In the genomic region with DNA sequence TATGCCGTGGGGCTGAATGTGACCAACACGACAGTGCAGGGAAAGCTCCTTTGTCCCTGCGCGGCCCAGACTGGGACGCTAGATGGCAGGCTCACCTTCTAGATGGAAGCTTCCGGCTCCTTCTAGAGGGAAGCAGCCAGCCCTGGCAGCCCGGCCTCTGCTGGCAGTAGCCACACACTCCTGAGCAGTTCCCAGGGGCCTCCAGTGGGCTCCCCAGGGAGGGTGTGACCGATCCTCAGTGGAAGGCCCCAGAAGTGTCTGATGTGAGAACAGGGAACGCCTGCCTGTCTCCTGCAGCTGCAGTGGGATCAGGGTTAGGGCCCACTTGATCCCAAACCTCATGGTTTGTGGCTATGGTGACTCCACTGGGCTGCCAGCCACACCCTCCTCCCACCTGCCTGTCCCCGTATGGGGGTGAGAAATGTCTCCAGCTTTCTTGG, we compare ENCODE assay signal across 1 cellular context.
A peak's percentile ranks its signal among the peaks of the same experiment; 100 is the strongest.
TF ChIP-seq lines count a peak whose summit lies in the region.

No MANE protein-coding gene starts in this region.

TF ChIP-seq in HepG2, 621 proteins besides CTCF, POLR2A, EP300 and RAD21 (continued from another document and continues in another):
- TF ChIP-seq, protein P1, sequence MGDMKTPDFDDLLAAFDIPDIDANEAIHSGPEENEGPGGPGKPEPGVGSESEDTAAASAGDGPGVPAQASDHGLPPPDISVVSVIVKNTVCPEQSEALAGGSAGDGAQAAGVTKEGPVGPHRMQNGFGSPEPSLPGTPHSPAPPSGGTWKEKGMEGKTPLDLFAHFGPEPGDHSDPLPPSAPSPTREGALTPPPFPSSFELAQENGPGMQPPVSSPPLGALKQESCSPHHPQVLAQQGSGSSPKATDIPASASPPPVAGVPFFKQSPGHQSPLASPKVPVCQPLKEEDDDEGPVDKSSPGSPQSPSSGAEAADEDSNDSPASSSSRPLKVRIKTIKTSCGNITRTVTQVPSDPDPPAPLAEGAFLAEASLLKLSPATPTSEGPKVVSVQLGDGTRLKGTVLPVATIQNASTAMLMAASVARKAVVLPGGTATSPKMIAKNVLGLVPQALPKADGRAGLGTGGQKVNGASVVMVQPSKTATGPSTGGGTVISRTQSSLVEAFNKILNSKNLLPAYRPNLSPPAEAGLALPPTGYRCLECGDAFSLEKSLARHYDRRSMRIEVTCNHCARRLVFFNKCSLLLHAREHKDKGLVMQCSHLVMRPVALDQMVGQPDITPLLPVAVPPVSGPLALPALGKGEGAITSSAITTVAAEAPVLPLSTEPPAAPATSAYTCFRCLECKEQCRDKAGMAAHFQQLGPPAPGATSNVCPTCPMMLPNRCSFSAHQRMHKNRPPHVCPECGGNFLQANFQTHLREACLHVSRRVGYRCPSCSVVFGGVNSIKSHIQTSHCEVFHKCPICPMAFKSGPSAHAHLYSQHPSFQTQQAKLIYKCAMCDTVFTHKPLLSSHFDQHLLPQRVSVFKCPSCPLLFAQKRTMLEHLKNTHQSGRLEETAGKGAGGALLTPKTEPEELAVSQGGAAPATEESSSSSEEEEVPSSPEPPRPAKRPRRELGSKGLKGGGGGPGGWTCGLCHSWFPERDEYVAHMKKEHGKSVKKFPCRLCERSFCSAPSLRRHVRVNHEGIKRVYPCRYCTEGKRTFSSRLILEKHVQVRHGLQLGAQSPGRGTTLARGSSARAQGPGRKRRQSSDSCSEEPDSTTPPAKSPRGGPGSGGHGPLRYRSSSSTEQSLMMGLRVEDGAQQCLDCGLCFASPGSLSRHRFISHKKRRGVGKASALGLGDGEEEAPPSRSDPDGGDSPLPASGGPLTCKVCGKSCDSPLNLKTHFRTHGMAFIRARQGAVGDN (CRISPR knock-in tag; IDR thresholded peaks at IDR 0.05): peak; percentile 78
- no peak for TF ChIP-seq ZNF460 (CRISPR knock-in tag; IDR thresholded peaks at IDR 0.05; ENCODE audit: borderline replicate concordance)
- peak; percentile 93; the same call in 1 of the 2 replicates for TF ChIP-seq ZNF124 (CRISPR knock-in tag; IDR thresholded peaks at IDR 0.05)
- TF ChIP-seq, protein P2, sequence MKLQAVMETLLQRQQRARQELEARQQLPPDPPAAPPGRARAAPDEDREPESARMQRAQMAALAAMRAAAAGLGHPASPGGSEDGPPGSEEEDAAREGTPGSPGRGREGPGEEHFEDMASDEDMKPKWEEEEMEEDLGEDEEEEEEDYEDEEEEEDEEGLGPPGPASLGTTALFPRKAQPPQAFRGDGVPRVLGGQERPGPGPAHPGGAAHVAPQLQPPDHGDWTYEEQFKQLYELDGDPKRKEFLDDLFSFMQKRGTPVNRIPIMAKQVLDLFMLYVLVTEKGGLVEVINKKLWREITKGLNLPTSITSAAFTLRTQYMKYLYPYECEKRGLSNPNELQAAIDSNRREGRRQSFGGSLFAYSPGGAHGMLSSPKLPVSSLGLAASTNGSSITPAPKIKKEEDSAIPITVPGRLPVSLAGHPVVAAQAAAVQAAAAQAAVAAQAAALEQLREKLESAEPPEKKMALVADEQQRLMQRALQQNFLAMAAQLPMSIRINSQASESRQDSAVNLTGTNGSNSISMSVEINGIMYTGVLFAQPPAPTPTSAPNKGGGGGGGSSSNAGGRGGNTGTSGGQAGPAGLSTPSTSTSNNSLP (IDR thresholded peaks at IDR 0.05; ENCODE audit: low read depth, low read length): peak; percentile 50; the same call in 1 of the 2 replicates
- TF ChIP-seq GABPA (IDR thresholded peaks at IDR 0.05; ENCODE audit: low read depth, low read length): no peak
- TF ChIP-seq GABPA (CRISPR knock-in tag; IDR thresholded peaks at IDR 0.05; ENCODE audit: low read depth): peak; percentile 53; the same call in 1 of the 2 replicates
- TF ChIP-seq ZNF547 (CRISPR knock-in tag; IDR thresholded peaks at IDR 0.05): peak; percentile 78
- no peak for TF ChIP-seq FOXM1 (CRISPR knock-in tag; IDR thresholded peaks at IDR 0.05)
- peak; percentile 66 for TF ChIP-seq KMT2A (CRISPR knock-in tag; IDR thresholded peaks at IDR 0.05)
- no peak for TF ChIP-seq ZNF572 (CRISPR knock-in tag; IDR thresholded peaks at IDR 0.05)
- TF ChIP-seq, protein P3, sequence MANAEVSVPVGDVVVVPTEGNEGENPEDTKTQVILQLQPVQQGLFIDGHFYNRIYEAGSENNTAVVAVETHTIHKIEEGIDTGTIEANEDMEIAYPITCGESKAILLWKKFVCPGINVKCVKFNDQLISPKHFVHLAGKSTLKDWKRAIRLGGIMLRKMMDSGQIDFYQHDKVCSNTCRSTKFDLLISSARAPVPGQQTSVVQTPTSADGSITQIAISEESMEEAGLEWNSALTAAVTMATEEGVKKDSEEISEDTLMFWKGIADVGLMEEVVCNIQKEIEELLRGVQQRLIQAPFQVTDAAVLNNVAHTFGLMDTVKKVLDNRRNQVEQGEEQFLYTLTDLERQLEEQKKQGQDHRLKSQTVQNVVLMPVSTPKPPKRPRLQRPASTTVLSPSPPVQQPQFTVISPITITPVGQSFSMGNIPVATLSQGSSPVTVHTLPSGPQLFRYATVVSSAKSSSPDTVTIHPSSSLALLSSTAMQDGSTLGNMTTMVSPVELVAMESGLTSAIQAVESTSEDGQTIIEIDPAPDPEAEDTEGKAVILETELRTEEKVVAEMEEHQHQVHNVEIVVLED (CRISPR knock-in tag; IDR thresholded peaks at IDR 0.05; ENCODE audit: borderline replicate concordance): no peak; the same call in 1 of the 2 replicates
- no peak for TF ChIP-seq ZNF891 (CRISPR knock-in tag; IDR thresholded peaks at IDR 0.05)
- TF ChIP-seq, protein P4, sequence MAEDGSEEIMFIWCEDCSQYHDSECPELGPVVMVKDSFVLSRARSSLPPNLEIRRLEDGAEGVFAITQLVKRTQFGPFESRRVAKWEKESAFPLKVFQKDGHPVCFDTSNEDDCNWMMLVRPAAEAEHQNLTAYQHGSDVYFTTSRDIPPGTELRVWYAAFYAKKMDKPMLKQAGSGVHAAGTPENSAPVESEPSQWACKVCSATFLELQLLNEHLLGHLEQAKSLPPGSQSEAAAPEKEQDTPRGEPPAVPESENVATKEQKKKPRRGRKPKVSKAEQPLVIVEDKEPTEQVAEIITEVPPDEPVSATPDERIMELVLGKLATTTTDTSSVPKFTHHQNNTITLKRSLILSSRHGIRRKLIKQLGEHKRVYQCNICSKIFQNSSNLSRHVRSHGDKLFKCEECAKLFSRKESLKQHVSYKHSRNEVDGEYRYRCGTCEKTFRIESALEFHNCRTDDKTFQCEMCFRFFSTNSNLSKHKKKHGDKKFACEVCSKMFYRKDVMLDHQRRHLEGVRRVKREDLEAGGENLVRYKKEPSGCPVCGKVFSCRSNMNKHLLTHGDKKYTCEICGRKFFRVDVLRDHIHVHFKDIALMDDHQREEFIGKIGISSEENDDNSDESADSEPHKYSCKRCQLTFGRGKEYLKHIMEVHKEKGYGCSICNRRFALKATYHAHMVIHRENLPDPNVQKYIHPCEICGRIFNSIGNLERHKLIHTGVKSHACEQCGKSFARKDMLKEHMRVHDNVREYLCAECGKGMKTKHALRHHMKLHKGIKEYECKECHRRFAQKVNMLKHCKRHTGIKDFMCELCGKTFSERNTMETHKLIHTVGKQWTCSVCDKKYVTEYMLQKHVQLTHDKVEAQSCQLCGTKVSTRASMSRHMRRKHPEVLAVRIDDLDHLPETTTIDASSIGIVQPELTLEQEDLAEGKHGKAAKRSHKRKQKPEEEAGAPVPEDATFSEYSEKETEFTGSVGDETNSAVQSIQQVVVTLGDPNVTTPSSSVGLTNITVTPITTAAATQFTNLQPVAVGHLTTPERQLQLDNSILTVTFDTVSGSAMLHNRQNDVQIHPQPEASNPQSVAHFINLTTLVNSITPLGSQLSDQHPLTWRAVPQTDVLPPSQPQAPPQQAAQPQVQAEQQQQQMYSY (CRISPR knock-in tag; IDR thresholded peaks at IDR 0.05): no peak
- no peak for TF ChIP-seq ZNF17 (CRISPR knock-in tag; IDR thresholded peaks at IDR 0.05)
- no peak for TF ChIP-seq ZNF530 (CRISPR knock-in tag; IDR thresholded peaks at IDR 0.05; ENCODE audit: low read depth)
- peak; percentile 31; the same call in 1 of the 2 replicates for TF ChIP-seq ZNF768 (CRISPR knock-in tag; IDR thresholded peaks at IDR 0.05)
- TF ChIP-seq IKZF1 (IDR thresholded peaks at IDR 0.05): no peak
- TF ChIP-seq FOXK2 (IDR thresholded peaks at IDR 0.05): no peak
- TF ChIP-seq HNRNPLL (IDR thresholded peaks at IDR 0.05; ENCODE audit: low read depth, low read length, poor library complexity, severe bottlenecking): no peak
- no peak for TF ChIP-seq ZNF879 (CRISPR knock-in tag; IDR thresholded peaks at IDR 0.05)
- TF ChIP-seq, protein P5, sequence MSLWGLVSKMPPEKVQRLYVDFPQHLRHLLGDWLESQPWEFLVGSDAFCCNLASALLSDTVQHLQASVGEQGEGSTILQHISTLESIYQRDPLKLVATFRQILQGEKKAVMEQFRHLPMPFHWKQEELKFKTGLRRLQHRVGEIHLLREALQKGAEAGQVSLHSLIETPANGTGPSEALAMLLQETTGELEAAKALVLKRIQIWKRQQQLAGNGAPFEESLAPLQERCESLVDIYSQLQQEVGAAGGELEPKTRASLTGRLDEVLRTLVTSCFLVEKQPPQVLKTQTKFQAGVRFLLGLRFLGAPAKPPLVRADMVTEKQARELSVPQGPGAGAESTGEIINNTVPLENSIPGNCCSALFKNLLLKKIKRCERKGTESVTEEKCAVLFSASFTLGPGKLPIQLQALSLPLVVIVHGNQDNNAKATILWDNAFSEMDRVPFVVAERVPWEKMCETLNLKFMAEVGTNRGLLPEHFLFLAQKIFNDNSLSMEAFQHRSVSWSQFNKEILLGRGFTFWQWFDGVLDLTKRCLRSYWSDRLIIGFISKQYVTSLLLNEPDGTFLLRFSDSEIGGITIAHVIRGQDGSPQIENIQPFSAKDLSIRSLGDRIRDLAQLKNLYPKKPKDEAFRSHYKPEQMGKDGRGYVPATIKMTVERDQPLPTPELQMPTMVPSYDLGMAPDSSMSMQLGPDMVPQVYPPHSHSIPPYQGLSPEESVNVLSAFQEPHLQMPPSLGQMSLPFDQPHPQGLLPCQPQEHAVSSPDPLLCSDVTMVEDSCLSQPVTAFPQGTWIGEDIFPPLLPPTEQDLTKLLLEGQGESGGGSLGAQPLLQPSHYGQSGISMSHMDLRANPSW (CRISPR knock-in tag; IDR thresholded peaks at IDR 0.05; ENCODE audit: borderline replicate concordance): no peak
- peak; percentile 93; the same call in 1 of the 2 replicates for TF ChIP-seq KDM4B (CRISPR knock-in tag; IDR thresholded peaks at IDR 0.05)
- TF ChIP-seq, protein P6, sequence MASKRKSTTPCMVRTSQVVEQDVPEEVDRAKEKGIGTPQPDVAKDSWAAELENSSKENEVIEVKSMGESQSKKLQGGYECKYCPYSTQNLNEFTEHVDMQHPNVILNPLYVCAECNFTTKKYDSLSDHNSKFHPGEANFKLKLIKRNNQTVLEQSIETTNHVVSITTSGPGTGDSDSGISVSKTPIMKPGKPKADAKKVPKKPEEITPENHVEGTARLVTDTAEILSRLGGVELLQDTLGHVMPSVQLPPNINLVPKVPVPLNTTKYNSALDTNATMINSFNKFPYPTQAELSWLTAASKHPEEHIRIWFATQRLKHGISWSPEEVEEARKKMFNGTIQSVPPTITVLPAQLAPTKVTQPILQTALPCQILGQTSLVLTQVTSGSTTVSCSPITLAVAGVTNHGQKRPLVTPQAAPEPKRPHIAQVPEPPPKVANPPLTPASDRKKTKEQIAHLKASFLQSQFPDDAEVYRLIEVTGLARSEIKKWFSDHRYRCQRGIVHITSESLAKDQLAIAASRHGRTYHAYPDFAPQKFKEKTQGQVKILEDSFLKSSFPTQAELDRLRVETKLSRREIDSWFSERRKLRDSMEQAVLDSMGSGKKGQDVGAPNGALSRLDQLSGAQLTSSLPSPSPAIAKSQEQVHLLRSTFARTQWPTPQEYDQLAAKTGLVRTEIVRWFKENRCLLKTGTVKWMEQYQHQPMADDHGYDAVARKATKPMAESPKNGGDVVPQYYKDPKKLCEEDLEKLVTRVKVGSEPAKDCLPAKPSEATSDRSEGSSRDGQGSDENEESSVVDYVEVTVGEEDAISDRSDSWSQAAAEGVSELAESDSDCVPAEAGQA (IDR thresholded peaks at IDR 0.05; ENCODE audit: low read depth): no peak
- TF ChIP-seq, protein P6 (CRISPR knock-in tag; IDR thresholded peaks at IDR 0.05; ENCODE audit: borderline replicate concordance): no peak
- no peak for TF ChIP-seq ZNF720 (CRISPR knock-in tag; IDR thresholded peaks at IDR 0.05)
- TF ChIP-seq SOX6 (IDR thresholded peaks at IDR 0.05): no peak
- TF ChIP-seq SOX6 (CRISPR knock-in tag; IDR thresholded peaks at IDR 0.05): peak; percentile 70
- TF ChIP-seq BRD4 (CRISPR knock-in tag; IDR thresholded peaks at IDR 0.05): no peak
- TF ChIP-seq DMAP1 (CRISPR knock-in tag; IDR thresholded peaks at IDR 0.05): no peak
- peak; percentile 58; the same call in 1 of the 2 replicates for TF ChIP-seq ISL2 (CRISPR knock-in tag; IDR thresholded peaks at IDR 0.05)
- no peak for TF ChIP-seq ZZZ3 (CRISPR knock-in tag; IDR thresholded peaks at IDR 0.05; ENCODE audit: borderline replicate concordance)
- peak; percentile 54; the same call in 1 of the 2 replicates for TF ChIP-seq PPARG (CRISPR knock-in tag; conservative IDR thresholded peaks at IDR 0.05)
- TF ChIP-seq, protein P7, sequence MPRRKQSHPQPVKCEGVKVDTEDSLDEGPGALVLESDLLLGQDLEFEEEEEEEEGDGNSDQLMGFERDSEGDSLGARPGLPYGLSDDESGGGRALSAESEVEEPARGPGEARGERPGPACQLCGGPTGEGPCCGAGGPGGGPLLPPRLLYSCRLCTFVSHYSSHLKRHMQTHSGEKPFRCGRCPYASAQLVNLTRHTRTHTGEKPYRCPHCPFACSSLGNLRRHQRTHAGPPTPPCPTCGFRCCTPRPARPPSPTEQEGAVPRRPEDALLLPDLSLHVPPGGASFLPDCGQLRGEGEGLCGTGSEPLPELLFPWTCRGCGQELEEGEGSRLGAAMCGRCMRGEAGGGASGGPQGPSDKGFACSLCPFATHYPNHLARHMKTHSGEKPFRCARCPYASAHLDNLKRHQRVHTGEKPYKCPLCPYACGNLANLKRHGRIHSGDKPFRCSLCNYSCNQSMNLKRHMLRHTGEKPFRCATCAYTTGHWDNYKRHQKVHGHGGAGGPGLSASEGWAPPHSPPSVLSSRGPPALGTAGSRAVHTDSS (CRISPR knock-in tag; conservative IDR thresholded peaks at IDR 0.05): no peak
- no peak for TF ChIP-seq MYNN (CRISPR knock-in tag; IDR thresholded peaks at IDR 0.05; ENCODE audit: low read depth)
- no peak for TF ChIP-seq GTF3A (CRISPR knock-in tag; conservative IDR thresholded peaks at IDR 0.05)
- TF ChIP-seq ZNF468 (CRISPR knock-in tag; IDR thresholded peaks at IDR 0.05): no peak
